ENCODE assay signal across 23 cellular contexts in the genomic region with DNA sequence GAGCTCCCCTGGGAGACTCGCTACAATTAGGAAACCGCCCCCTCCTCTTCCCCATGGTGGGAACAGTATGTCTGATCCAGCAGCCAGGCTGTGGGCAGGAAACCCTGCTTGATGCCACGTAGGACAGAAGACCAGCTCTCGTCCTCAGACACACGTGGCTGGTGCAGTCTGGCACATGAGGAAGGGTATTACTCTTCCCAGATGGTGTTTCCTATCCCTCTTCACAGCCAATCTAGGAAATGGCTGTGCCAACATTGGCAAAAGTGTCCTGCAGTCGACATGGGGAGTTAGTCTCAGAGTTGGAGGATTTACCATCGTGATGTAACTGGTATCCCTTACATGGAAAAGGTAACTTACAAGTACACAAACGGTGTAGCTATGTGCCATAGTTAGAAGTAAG.
"Had no signal": no experiment of that assay in that cellular context is flagged by ENCODE, and none has a peak within 500 bp of the region (broad histone marks: within the 10 kb centered on the region; RNA-seq: fewer than 3 reads in every experiment).

No MANE protein-coding gene starts in this region.

- H3K27me3 ChIP-seq: esophagus muscularis mucosa, heart right ventricle, right atrium auricular region, testis, upper lobe of right lung had no signal

- H3K27me3 Mint-ChIP-seq: activated CD8-positive, alpha-beta T cell treated with anti-CD3 and anti-CD28 coated beads for 36 hours; activated naive CD8-positive, alpha-beta T cell treated with anti-CD3 and anti-CD28 coated beads, Interleukin-2, amount 10 ng/mL, durations not matched to agents 7 days and 5 days; dendritic cell treated with granulocyte-macrophage colony-stimulating factor and Interleukin-4, amounts not matched to agents 40 ng/mL and 50 ng/mL, for 4 days; progenitor cell of endocrine pancreas; stimulated activated naive CD8-positive, alpha-beta T cell treated with anti-CD3 and anti-CD28 coated beads, Interleukin-15, Interleukin-2, amounts not matched to agents 100 ng/mL and 50 ng/mL, for 24 hours; T-helper 17 cell had no signal

- H3K27ac ChIP-seq: esophagus muscularis mucosa, heart right ventricle, left ventricle myocardium inferior, right atrium auricular region, testis, upper lobe of right lung had no signal

- H3K4me3 ChIP-seq: esophagus muscularis mucosa, heart right ventricle, left ventricle myocardium inferior, right atrium auricular region, testis, upper lobe of right lung had no signal

- H3K27ac Mint-ChIP-seq: activated CD8-positive, alpha-beta T cell treated with anti-CD3 and anti-CD28 coated beads for 36 hours; activated naive CD8-positive, alpha-beta T cell treated with anti-CD3 and anti-CD28 coated beads, Interleukin-2, amount 10 ng/mL, durations not matched to agents 7 days and 5 days; activated T-helper 2 cell treated with anti-CD3 and anti-CD28 coated beads, Interferon-gamma antibody, Interleukin-2, Interleukin-4, amounts not matched to agents 10 μg/mL and 5 μg/mL and 100 μg/mL, durations not matched to agents 14 hours and 24 hours and 36 hours; dendritic cell treated with granulocyte-macrophage colony-stimulating factor and Interleukin-4, amounts not matched to agents 40 ng/mL and 50 ng/mL, for 4 days; progenitor cell of endocrine pancreas; stimulated activated naive CD8-positive, alpha-beta T cell treated with anti-CD3 and anti-CD28 coated beads, Interleukin-15, Interleukin-2, amounts not matched to agents 100 ng/mL and 50 ng/mL, for 24 hours; T-helper 17 cell; WTC11 had no signal

- H3K4me1 Mint-ChIP-seq: activated naive CD8-positive, alpha-beta T cell treated with anti-CD3 and anti-CD28 coated beads, Interleukin-2, amount 10 ng/mL, durations not matched to agents 7 days and 5 days; T-helper 17 cell had no signal

- H3K9me3 ChIP-seq: esophagus muscularis mucosa, left ventricle myocardium inferior, right atrium auricular region, testis, upper lobe of right lung had no signal

- H3K4me1 ChIP-seq: testis had no signal

- H3K36me3 ChIP-seq: esophagus muscularis mucosa, heart right ventricle, left ventricle myocardium inferior, right atrium auricular region, upper lobe of right lung had no signal

- H3K4me3 Mint-ChIP-seq: activated CD8-positive, alpha-beta T cell treated with anti-CD3 and anti-CD28 coated beads for 36 hours; activated naive CD8-positive, alpha-beta T cell treated with anti-CD3 and anti-CD28 coated beads, Interleukin-2, amount 10 ng/mL, durations not matched to agents 7 days and 5 days; dendritic cell treated with granulocyte-macrophage colony-stimulating factor and Interleukin-4, amounts not matched to agents 40 ng/mL and 50 ng/mL, for 4 days; stimulated activated naive CD8-positive, alpha-beta T cell treated with anti-CD3 and anti-CD28 coated beads, Interleukin-15, Interleukin-2, amounts not matched to agents 100 ng/mL and 50 ng/mL, for 24 hours; T-helper 17 cell; WTC11 had no signal

- H3K36me3 Mint-ChIP-seq: activated naive CD8-positive, alpha-beta T cell treated with anti-CD3 and anti-CD28 coated beads, Interleukin-2, amount 10 ng/mL, durations not matched to agents 7 days and 5 days had no signal

- DNase-seq: activated CD4-positive, alpha-beta T cell treated with anti-CD3 and anti-CD28 coated beads for 4 hours; activated CD8-positive, alpha-beta T cell treated with anti-CD3 and anti-CD28 coated beads for 36 hours; activated naive CD4-positive, alpha-beta T cell treated with Interleukin-2 at 50 U/mL for 16 hours; activated naive CD8-positive, alpha-beta T cell treated with anti-CD3 and anti-CD28 coated beads, Interleukin-2, amount 10 ng/mL, durations not matched to agents 7 days and 5 days; activated T-cell treated with anti-CD3 and anti-CD28 coated beads, Interleukin-2, amount 50 U/mL, for 1 hour; amygdala; effector memory CD4-positive, alpha-beta T cell; heart right ventricle; left ventricle myocardium inferior; mammary epithelial cell; small intestine; stimulated activated CD4-positive, alpha-beta T cell treated with anti-CD3 and anti-CD28 coated beads, Interleukin-15, amount 100 ng/mL, for 24 hours; stimulated activated CD4-positive, alpha-beta T cell treated with anti-CD3 and anti-CD28 coated beads, Interleukin-2, amount 100 ng/mL, for 48 hours; T-helper 17 cell; testis; upper lobe of right lung had no signal

- ATAC-seq: activated CD8-positive, alpha-beta T cell treated with anti-CD3 and anti-CD28 coated beads for 36 hours; heart right ventricle; T-helper 17 cell; upper lobe of right lung; WTC11 had no signal
